In the genomic region with DNA sequence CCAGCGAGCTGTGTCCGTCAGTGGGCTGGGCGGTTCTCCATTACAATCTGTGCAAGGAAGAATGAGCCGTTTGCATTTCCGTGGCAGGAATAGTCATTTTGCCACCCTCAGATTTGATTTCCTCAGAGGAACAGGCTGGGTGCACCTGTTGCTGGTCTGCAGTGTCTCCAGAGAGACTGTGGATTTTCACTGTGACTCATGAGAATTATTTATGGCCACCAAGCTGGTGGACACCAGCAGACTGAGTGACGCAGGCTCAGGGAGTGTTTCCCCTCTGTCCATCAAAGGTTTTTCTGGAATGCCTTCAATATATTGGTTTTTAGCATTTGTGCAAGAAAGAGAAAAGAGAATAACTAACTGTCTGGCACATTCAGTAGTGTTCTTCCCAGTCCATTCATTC, we compare ENCODE assay signal across 11 cellular contexts. TPM values are rescaled to one million over a fixed set of nuclear protein-coding genes. Genes with fewer than 3 reads are reported as not detected.
DNase-seq lines count a peak whose midpoint lies in the region; ATAC-seq lines count a peak whose summit lies in the region.
"Had no signal": no experiment of that assay in that cellular context is flagged by ENCODE, and none has a peak within 500 bp of the region (broad histone marks: within the 10 kb centered on the region; RNA-seq: fewer than 3 reads in every experiment).

No MANE protein-coding gene starts in this region.

- no peaks in the 10 kb centered on the region for H3K9me3 ChIP-seq in BLaER1 treated with 17β-estradiol and CSF1 and Interleukin-3, amounts not matched to agents 10 nM and 100 nM (replicated peaks in 1 of 11)

- H3K27me3 ChIP-seq in BLaER1 treated with 17β-estradiol and CSF1 and Interleukin-3, amounts not matched to agents 10 nM and 100 nM, result no peaks in the 10 kb centered on the region

- H3K4me1 ChIP-seq in BLaER1 treated with 17β-estradiol and CSF1 and Interleukin-3, amounts not matched to agents 10 nM and 100 nM, result peaks cover 55 to 100% (median 97%) of the 10 kb centered on the region in 10 experiments

- peak overlapping the region in 10 of 11 experiments; percentile 27 to 83 (median 67); a peak in 17 of 22 replicates for H3K9ac ChIP-seq in BLaER1 treated with 17β-estradiol and CSF1 and Interleukin-3, amounts not matched to agents 10 nM and 100 nM

- peak; percentile 60 for ATAC-seq in GM19351 (IDR thresholded peaks at IDR 0.05; ENCODE audit: unreplicated experiment)
- peak; percentile 59 for ATAC-seq in HG03045 (IDR thresholded peaks at IDR 0.05; ENCODE audit: unreplicated experiment)
- ATAC-seq in HG02970 (IDR thresholded peaks at IDR 0.05; ENCODE audit: low FRiP score, unreplicated experiment), result no peak

- H3K4me2 ChIP-seq in BLaER1 treated with 17β-estradiol and CSF1 and Interleukin-3, amounts not matched to agents 10 nM and 100 nM, result peak overlapping the region; percentile 65 to 91 (median 89)

- H3K36me3 ChIP-seq in BLaER1 treated with 17β-estradiol and CSF1 and Interleukin-3, amounts not matched to agents 10 nM and 100 nM, result peaks cover 0 to 8% (median 2%) of the 10 kb centered on the region in 11 experiments; a peak in 7 of 22 replicates

- peaks cover 0 to 80% (median 10%) of the 10 kb centered on the region in 11 experiments; a peak in 7 of 22 replicates for H4K20me1 ChIP-seq in BLaER1 treated with 17β-estradiol and CSF1 and Interleukin-3, amounts not matched to agents 10 nM and 100 nM

- DNase-seq in cerebellum (ENCODE audit: low spot score) (peak; percentile 34), putamen (ENCODE audit: low spot score) (no peak), activated T-cell treated with anti-CD3 and anti-CD28 coated beads for 4 hours (no peak), GF-D8 (lab: John Stamatoyannopoulos, UW) (no peak)
- DNase-seq: activated CD8-positive, alpha-beta memory T cell treated with anti-CD3 and anti-CD28 coated beads, Interleukin-2, amount 50 U/mL, for 4 hours; midbrain; stimulated activated CD4-positive, alpha-beta T cell treated with anti-CD3 and anti-CD28 coated beads, Interleukin-2, amount 100 ng/mL, for 48 hours had no signal

- H3K27ac ChIP-seq in BLaER1 treated with 17β-estradiol and CSF1 and Interleukin-3, amounts not matched to agents 10 nM and 100 nM, result peak overlapping the region; percentile 9 to 91 (median 79); a peak in 19 of 22 replicates

- peak overlapping the region in 7 of 10 experiments; percentile 22 to 41 (median 31); a peak in 9 of 20 replicates for H3K4me3 ChIP-seq in BLaER1 treated with 17β-estradiol and CSF1 and Interleukin-3, amounts not matched to agents 10 nM and 100 nM

RNA-seq across cellular contexts. Expression of a gene that starts 39.7 kb away (rescaled TPM):
- 27.2 TPM for total RNA-seq in cerebellum
